In genomic region chr6:116948535-116949304, GRCh38 we compare ENCODE assay signal across 16 cellular contexts.
DNase-seq lines count a peak whose midpoint lies in the region; FAIRE-seq and TF ChIP-seq lines count a peak whose summit lies in the region.
"Had no signal": no experiment of that assay in that cellular context is flagged by ENCODE, and none has a peak within 500 bp of the region (broad histone marks: within the 10 kb centered on the region; RNA-seq: fewer than 3 reads in every experiment).

No MANE protein-coding gene starts in this region.

- peak; percentile 28 to 63 for DNase-seq in NCI-H526 (lab: John Stamatoyannopoulos, UW)
- no peak for DNase-seq in type B pancreatic cell (ENCODE audit: extremely low spot score, unreplicated experiment)
- DNase-seq in substantia nigra (lab: John Stamatoyannopoulos, UW): no peak
- DNase-seq in GM12892 (ENCODE audit: insufficient read length): no peak
- DNase-seq in inferior parietal cortex (ENCODE audit: extremely low spot score): no peak
- DNase-seq: ACHN; C1 segment of cervical spinal cord; CD8-positive, alpha-beta memory T cell; DND-41; GM23248; NCI-H1105 treated with DMSO at 0.1 percent for 48 hours; NCI-H1694 had no signal

- H3K27me3 ChIP-seq in endocrine pancreas (ENCODE audit: control insufficient read depth, insufficient read depth, low read length): no peaks in the 10 kb centered on the region
- H3K27me3 ChIP-seq in liver (ENCODE audit: control insufficient read depth in 4 of 4, insufficient read depth in 4 of 4, low read length in 3 of 4): no peaks in the 10 kb centered on the region

- TF ChIP-seq CTCF in liver (IDR thresholded peaks at IDR 0.05; ENCODE audit: low read depth, low read length, missing input control) (no peak), type B pancreatic cell (conservative IDR thresholded peaks at IDR 0.05) (no peak)

- peaks cover 25% of the 10 kb centered on the region for H3K4me1 ChIP-seq in endocrine pancreas (ENCODE audit: control insufficient read depth, insufficient read depth, low read length)
- peaks cover 1 to 15% (median 12%) of the 10 kb centered on the region in 4 donors for H3K4me1 ChIP-seq in liver (ENCODE audit: control insufficient read depth in 4 of 4, insufficient read depth in 4 of 4, low read length in 3 of 4)
- H3K4me1 ChIP-seq: HAP-1 had no signal

- WGBS in liver: 17% methylated on average over 1 of the region's 1 CpG

- TF ChIP-seq RAD21 in liver (IDR thresholded peaks at IDR 0.05): peak in 1 of 2 donors; percentile 22

- no peak for FAIRE-seq in GM12892 (lab: Jason Lieb, UNC)
- FAIRE-seq: K562 had no signal

- H3K27me3 Mint-ChIP-seq in type B pancreatic cell: peaks cover 7% of the 10 kb centered on the region
- H3K27me3 Mint-ChIP-seq: CD8-positive, alpha-beta memory T cell had no signal

- H3K4me1 Mint-ChIP-seq in type B pancreatic cell (ENCODE audit: unreplicated experiment): no peaks in the 10 kb centered on the region
- H3K4me1 Mint-ChIP-seq: CD8-positive, alpha-beta memory T cell had no signal

- peak overlapping the region; percentile 9 for H3K4me3 Mint-ChIP-seq in type B pancreatic cell
- H3K4me3 Mint-ChIP-seq: CD8-positive, alpha-beta memory T cell had no signal

- H3K9ac ChIP-seq in endocrine pancreas (ENCODE audit: control insufficient read depth, insufficient read depth, low read length): no peak overlapping the region
- peak overlapping the region in 1 of 2 donors; percentile 27 for H3K9ac ChIP-seq in liver (ENCODE audit: low read depth in 1 of 2, low read length in 2 of 2)
- H3K9ac ChIP-seq: GM23248 had no signal

- H3K4me3 ChIP-seq in endocrine pancreas (ENCODE audit: control insufficient read depth, insufficient read depth, low read length) (peak overlapping the region; percentile 16), liver (ENCODE audit: low read depth in 1 of 3, low read length in 3 of 3) (no peak overlapping the region)
- H3K4me3 ChIP-seq: GM23248, HAP-1, K562 had no signal

- no peak overlapping the region for H3K27ac Mint-ChIP-seq in type B pancreatic cell
- H3K27ac Mint-ChIP-seq: CD8-positive, alpha-beta memory T cell had no signal

- no peaks in the 10 kb centered on the region for H3K36me3 Mint-ChIP-seq in type B pancreatic cell
- H3K36me3 Mint-ChIP-seq: CD8-positive, alpha-beta memory T cell had no signal

- no peaks in the 10 kb centered on the region for H3K36me3 ChIP-seq in endocrine pancreas (ENCODE audit: control insufficient read depth, insufficient read depth, low read length)
- no peaks in the 10 kb centered on the region for H3K36me3 ChIP-seq in liver (ENCODE audit: control insufficient read depth in 4 of 4, insufficient read depth in 3 of 4, low read depth in 1 of 4, low read length in 3 of 4)
- H3K36me3 ChIP-seq: HAP-1 had no signal

- peak overlapping the region; percentile 16 to 63 for H3K27ac ChIP-seq in liver (ENCODE audit: low read depth in 1 of 2, low read length in 2 of 2)
- no peak overlapping the region for H3K27ac ChIP-seq in substantia nigra (ENCODE audit: low read depth, low read length, poor library complexity, severe bottlenecking)
- H3K27ac ChIP-seq: GM23248 had no signal

- no peak for TF ChIP-seq POLR2A in GM12892 (IDR thresholded peaks at IDR 0.05; ENCODE audit: low read depth, low read length)

- no peaks in the 10 kb centered on the region for H3K9me3 Mint-ChIP-seq in type B pancreatic cell
- H3K9me3 Mint-ChIP-seq: CD8-positive, alpha-beta memory T cell had no signal

- no peaks in the 10 kb centered on the region for H3K9me3 ChIP-seq in endocrine pancreas (ENCODE audit: control insufficient read depth, low read length)
- H3K9me3 ChIP-seq in liver (ENCODE audit: control insufficient read depth in 4 of 4, low read length in 3 of 4): no peaks in the 10 kb centered on the region
- H3K9me3 ChIP-seq: HAP-1 had no signal

TF ChIP-seq in liver, 16 proteins besides CTCF, POLR2A, EP300 and RAD21:
- peak; percentile 75 to 80 for TF ChIP-seq HNF4A (conservative IDR thresholded peaks at IDR 0.05)
- peak; percentile 66 for TF ChIP-seq YY1 (IDR thresholded peaks at IDR 0.05)
- peak; percentile 15 for TF ChIP-seq HNF4G (IDR thresholded peaks at IDR 0.05)
- TF ChIP-seq GABPA (IDR thresholded peaks at IDR 0.05 in 1 of 2, conservative IDR thresholded peaks at IDR 0.05 in 1 of 2): no peak
- peak; percentile 80 for TF ChIP-seq SP1 (IDR thresholded peaks at IDR 0.05)
- peak; percentile 21 for TF ChIP-seq FOXA1 (IDR thresholded peaks at IDR 0.05)
- TF ChIP-seq, protein P1, sequence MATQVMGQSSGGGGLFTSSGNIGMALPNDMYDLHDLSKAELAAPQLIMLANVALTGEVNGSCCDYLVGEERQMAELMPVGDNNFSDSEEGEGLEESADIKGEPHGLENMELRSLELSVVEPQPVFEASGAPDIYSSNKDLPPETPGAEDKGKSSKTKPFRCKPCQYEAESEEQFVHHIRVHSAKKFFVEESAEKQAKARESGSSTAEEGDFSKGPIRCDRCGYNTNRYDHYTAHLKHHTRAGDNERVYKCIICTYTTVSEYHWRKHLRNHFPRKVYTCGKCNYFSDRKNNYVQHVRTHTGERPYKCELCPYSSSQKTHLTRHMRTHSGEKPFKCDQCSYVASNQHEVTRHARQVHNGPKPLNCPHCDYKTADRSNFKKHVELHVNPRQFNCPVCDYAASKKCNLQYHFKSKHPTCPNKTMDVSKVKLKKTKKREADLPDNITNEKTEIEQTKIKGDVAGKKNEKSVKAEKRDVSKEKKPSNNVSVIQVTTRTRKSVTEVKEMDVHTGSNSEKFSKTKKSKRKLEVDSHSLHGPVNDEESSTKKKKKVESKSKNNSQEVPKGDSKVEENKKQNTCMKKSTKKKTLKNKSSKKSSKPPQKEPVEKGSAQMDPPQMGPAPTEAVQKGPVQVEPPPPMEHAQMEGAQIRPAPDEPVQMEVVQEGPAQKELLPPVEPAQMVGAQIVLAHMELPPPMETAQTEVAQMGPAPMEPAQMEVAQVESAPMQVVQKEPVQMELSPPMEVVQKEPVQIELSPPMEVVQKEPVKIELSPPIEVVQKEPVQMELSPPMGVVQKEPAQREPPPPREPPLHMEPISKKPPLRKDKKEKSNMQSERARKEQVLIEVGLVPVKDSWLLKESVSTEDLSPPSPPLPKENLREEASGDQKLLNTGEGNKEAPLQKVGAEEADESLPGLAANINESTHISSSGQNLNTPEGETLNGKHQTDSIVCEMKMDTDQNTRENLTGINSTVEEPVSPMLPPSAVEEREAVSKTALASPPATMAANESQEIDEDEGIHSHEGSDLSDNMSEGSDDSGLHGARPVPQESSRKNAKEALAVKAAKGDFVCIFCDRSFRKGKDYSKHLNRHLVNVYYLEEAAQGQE (IDR thresholded peaks at IDR 0.05): peak; percentile 70
- peak in 1 of 2 donors; percentile 44 for TF ChIP-seq JUND (IDR thresholded peaks at IDR 0.05)
- TF ChIP-seq ZBTB33 (IDR thresholded peaks at IDR 0.05): no peak
- TF ChIP-seq MAX (IDR thresholded peaks at IDR 0.05): peak; percentile 40
- peak; percentile 31 to 61 for TF ChIP-seq RXRA (IDR thresholded peaks at IDR 0.05)
- TF ChIP-seq TAF1 (conservative IDR thresholded peaks at IDR 0.05): no peak

Comparison
In these comparisons a context has a peak if more than half of its experiments do, and no peak if none do; other contexts are left out.
1. DNase-seq: peak in NCI-H526 (2 of 2); none in type B pancreatic cell (single experiment), substantia nigra (0 of 49), GM12892 (single experiment) and inferior parietal cortex (single experiment).